8 cellular contexts compared by ENCODE assay signal in the genomic region with DNA sequence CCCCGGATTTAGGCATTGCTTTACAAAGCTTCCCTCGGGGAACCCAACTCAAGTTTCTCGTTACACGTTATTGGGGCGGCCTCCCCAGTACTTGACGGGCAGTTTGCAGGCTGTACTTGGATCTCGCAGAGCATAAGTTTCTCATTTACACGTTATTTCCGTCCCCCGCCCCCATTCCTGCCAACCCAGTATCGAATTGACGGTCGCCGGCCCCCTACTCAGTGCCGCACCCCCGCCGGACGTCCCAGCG. TPM values are rescaled to one million over a fixed set of nuclear protein-coding genes. Genes with fewer than 3 reads are reported as not detected.
DNase-seq lines count a peak whose midpoint lies in the region; ATAC-seq and TF ChIP-seq lines count a peak whose summit lies in the region.

No MANE protein-coding gene starts in this region.

- peak overlapping the region; percentile 93 for H3K9ac ChIP-seq in HUES6 (ENCODE audit: low read length)
- peak overlapping the region; percentile 96 for H3K9ac ChIP-seq in mammary epithelial cell (ENCODE audit: insufficient read depth, low read length)
- peak overlapping the region; percentile 91 for H3K9ac ChIP-seq in mucosa of stomach (ENCODE audit: low read length)

- H3K36me3 ChIP-seq in ACC112 (ENCODE audit: insufficient read depth, low read length): no peaks in the 10 kb centered on the region
- H3K36me3 ChIP-seq in HUES6 (ENCODE audit: control insufficient read depth, insufficient read depth, low read length): peaks cover 23% of the 10 kb centered on the region
- H3K36me3 ChIP-seq in mammary epithelial cell (ENCODE audit: insufficient read depth, low read length): peaks cover 12% of the 10 kb centered on the region
- no peaks in the 10 kb centered on the region for H3K36me3 ChIP-seq in mucosa of stomach (ENCODE audit: control insufficient read depth, insufficient read depth, low read length)

- H3K9me3 ChIP-seq in HUES6 (ENCODE audit: control insufficient read depth, insufficient read depth, low read depth, low read length): no peaks in the 10 kb centered on the region
- H3K9me3 ChIP-seq in mammary epithelial cell (replicated peaks; ENCODE audit: insufficient read depth, low read length): no peaks in the 10 kb centered on the region
- no peaks in the 10 kb centered on the region for H3K9me3 ChIP-seq in mucosa of stomach (ENCODE audit: control insufficient read depth, low read length)

- no peak for ATAC-seq in GM18909 (IDR thresholded peaks at IDR 0.05; ENCODE audit: poor library complexity, unreplicated experiment)

- dilution Hi-C loops in mammary epithelial cell (cut with HindIII; ENCODE audit: low sequenced_read_pairs): no loop called here

- 0% methylated on average over 3 of the region's 19 CpGs for WGBS in mammary epithelial cell (ENCODE audit: low coverage, missing lambda C conversion rate)

- H4K20me1 ChIP-seq in mammary epithelial cell (ENCODE audit: insufficient read depth, low read length): no peaks in the 10 kb centered on the region

- TF ChIP-seq CTCF in mammary epithelial cell (conservative IDR thresholded peaks at IDR 0.05 in 1 of 2, IDR thresholded peaks at IDR 0.05 in 1 of 2; ENCODE audit: extremely low read depth in 1 of 2, insufficient read depth in 1 of 2, low read depth in 1 of 2, low read length in 2 of 2): no peak

- no peaks in the 10 kb centered on the region for H3K27me3 ChIP-seq in ACC112 (ENCODE audit: insufficient read depth, low read length)
- no peaks in the 10 kb centered on the region for H3K27me3 ChIP-seq in HUES6 (ENCODE audit: control insufficient read depth, insufficient read depth, low read length)
- no peaks in the 10 kb centered on the region for H3K27me3 ChIP-seq in mammary epithelial cell (ENCODE audit: insufficient read depth, low read length)
- no peaks in the 10 kb centered on the region for H3K27me3 ChIP-seq in mucosa of stomach (ENCODE audit: control insufficient read depth, insufficient read depth, low read length)

- no TSS peak for BruUV-seq in mammary epithelial cell (replicated peaks; lab: Mats Ljungman, UMichigan)

- DNase-seq in mammary epithelial cell (no peak), C1 segment of cervical spinal cord (lab: John Stamatoyannopoulos, UW) (no peak), NCI-H226 (no peak)
- DNase-seq in effector CD8-positive, alpha-beta T cell (lab: John Stamatoyannopoulos, UW): no peak

- CTCF ChIA-PET in mammary epithelial cell (lab: Charles Lee; ENCODE audit: low non-redundant PET): interaction anchor here (0.9 kb wide), 1 partner anchor 55 kb away, joined by 4 read pairs; no protein-coding TSS in a partner anchor

- in situ Hi-C loops in mammary epithelial cell (cut with MboI; ENCODE audit: low sequenced_read_pairs in 2 of 2): no loop called here

- intact Hi-C loops in mammary epithelial cell (cut with micrococcal nuclease): no loop called here

- H3K79me2 ChIP-seq in ACC112 (ENCODE audit: control insufficient read depth, insufficient read depth, low read length, unreplicated experiment) (peaks cover 26% of the 10 kb centered on the region), mammary epithelial cell (ENCODE audit: insufficient read depth, low read length) (peaks cover 51% of the 10 kb centered on the region)

- H3K27ac ChIP-seq in ACC112 (ENCODE audit: low read depth, low read length) (peak overlapping the region; percentile 100), HUES6 (ENCODE audit: low read depth, low read length) (peak overlapping the region; percentile 95; the same call in 1 of the 2 replicates), mammary epithelial cell (ENCODE audit: insufficient read depth, low read depth, low read length) (peak overlapping the region; percentile 99)

- peaks cover 44% of the 10 kb centered on the region for H3K4me1 ChIP-seq in ACC112 (ENCODE audit: control insufficient read depth, insufficient read depth, low read length, unreplicated experiment)
- peaks cover 9% of the 10 kb centered on the region for H3K4me1 ChIP-seq in HUES6 (ENCODE audit: control insufficient read depth, insufficient read depth, low read length)
- H3K4me1 ChIP-seq in mammary epithelial cell (ENCODE audit: insufficient read depth, low read length): peaks cover 68% of the 10 kb centered on the region
- H3K4me1 ChIP-seq in mucosa of stomach (ENCODE audit: control insufficient read depth, insufficient read depth, low read length): peaks cover 52% of the 10 kb centered on the region

- H3K4me2 ChIP-seq in mammary epithelial cell (ENCODE audit: insufficient read depth, low read depth, low read length): peak overlapping the region; percentile 79

- H2AFZ ChIP-seq in ACC112 (ENCODE audit: low read length, unreplicated experiment): no peak overlapping the region
- H2AFZ ChIP-seq in mammary epithelial cell (ENCODE audit: low read depth, low read length): peak overlapping the region; percentile 65

- H3K4me3 ChIP-seq in ACC112 (ENCODE audit: low read depth, low read length): peak overlapping the region; percentile 91
- peak overlapping the region; percentile 78 for H3K4me3 ChIP-seq in HUES6 (ENCODE audit: low read depth, low read length)
- peak overlapping the region; percentile 40 to 70 (median 60) for H3K4me3 ChIP-seq in mammary epithelial cell (replicated peaks in 1 of 3; ENCODE audit: insufficient read depth in 1 of 3, low read depth in 2 of 3, low read length in 3 of 3)
- H3K4me3 ChIP-seq in mucosa of stomach (ENCODE audit: low read length): peak overlapping the region; percentile 79

RNA-seq across cellular contexts. Expression of a gene that starts 0.5 kb away (rescaled TPM):
- 10 to 100 TPM in 1 of 2 donors, 1 to 10 TPM in 1; 7.5 to 62.7 TPM for total RNA-seq in mammary epithelial cell
- 19.3 TPM for polyA plus RNA-seq in mammary epithelial cell
- polyA minus RNA-seq in mammary epithelial cell: 46.8 TPM

RNA-seq across cellular contexts. Expression of a gene that starts 26.5 kb away (rescaled TPM):
- total RNA-seq in mammary epithelial cell: 100 to 1,000 TPM; 104 to 111 TPM
- 163 TPM for polyA plus RNA-seq in mammary epithelial cell
- polyA minus RNA-seq in mammary epithelial cell: 112 TPM

RNA-seq across cellular contexts. Expression of a gene that starts 38.4 kb away (rescaled TPM):
- not detected for total RNA-seq in mammary epithelial cell
- polyA plus RNA-seq in mammary epithelial cell: not detected
- polyA minus RNA-seq in mammary epithelial cell: not detected

RNA-seq across cellular contexts. Expression of a gene that starts 48.0 kb away (rescaled TPM):
- 1 to 10 TPM; 2.2 to 6.1 TPM for total RNA-seq in mammary epithelial cell
- polyA plus RNA-seq in mammary epithelial cell: 13.0 TPM
- polyA minus RNA-seq in mammary epithelial cell: 20.4 TPM
